In genomic region chr13:36395280-36395679, GRCh38 we compare ENCODE assay signal across 10 cellular contexts. TPM values are rescaled to one million over a fixed set of nuclear protein-coding genes. Genes with fewer than 3 reads are reported as not detected.
A peak's percentile ranks its signal among the peaks of the same experiment; 100 is the strongest.
DNase-seq lines count a peak whose midpoint lies in the region; ATAC-seq and TF ChIP-seq lines count a peak whose summit lies in the region.
"Had no signal": no experiment of that assay in that cellular context is flagged by ENCODE, and none has a peak within 500 bp of the region (broad histone marks: within the 10 kb centered on the region; RNA-seq: fewer than 3 reads in every experiment).

No MANE protein-coding gene starts in this region.

- intact Hi-C loops in activated CD4-positive, alpha-beta T cell treated with anti-CD3 and anti-CD28 coated beads for 36 hours (cut with DNase I, micrococcal nuclease) = loop anchor here (2.0 to 5.0 kb wide), 2 partner anchors 112 to 113 kb away; no protein-coding TSS in a partner anchor

- H3K27me3 Mint-ChIP-seq in activated CD4-positive, alpha-beta T cell treated with anti-CD3 and anti-CD28 coated beads for 36 hours = peaks cover 5% of the 10 kb centered on the region

- H3K4me3 ChIP-seq in thoracic aorta = no peak overlapping the region

- H3K36me3 Mint-ChIP-seq in activated CD4-positive, alpha-beta T cell treated with anti-CD3 and anti-CD28 coated beads for 36 hours (ENCODE audit: low read depth) = no peaks in the 10 kb centered on the region
- H3K36me3 Mint-ChIP-seq: CD4-positive, CD25-positive, alpha-beta regulatory T cell had no signal

- no peak overlapping the region for H3K27ac Mint-ChIP-seq in activated CD4-positive, alpha-beta T cell treated with anti-CD3 and anti-CD28 coated beads for 36 hours
- H3K27ac Mint-ChIP-seq: CD4-positive, CD25-positive, alpha-beta regulatory T cell had no signal

- no peaks in the 10 kb centered on the region for H3K4me1 ChIP-seq in thoracic aorta (ENCODE audit: control insufficient read depth in 1 of 2, low read depth in 2 of 2)

- peak; percentile 44 for TF ChIP-seq CTCF in thoracic aorta (IDR thresholded peaks at IDR 0.05)

- no peaks in the 10 kb centered on the region for H3K36me3 ChIP-seq in thoracic aorta

- POLR2A ChIA-PET in activated CD4-positive, alpha-beta T cell treated with anti-CD3 and anti-CD28 coated beads for 36 hours (lab: Charles Lee) = no interaction called here

- no peak overlapping the region for H3K27ac ChIP-seq in thoracic aorta

- ATAC-seq in activated CD4-positive, alpha-beta T cell treated with anti-CD3 and anti-CD28 coated beads for 36 hours = peak; percentile 44
- ATAC-seq in thoracic aorta (ENCODE audit: insufficient number of reproducible peaks, low FRiP score, low read depth) (no peak), HG03196 (IDR thresholded peaks at IDR 0.05; ENCODE audit: unreplicated experiment) (no peak), HG02970 (IDR thresholded peaks at IDR 0.05; ENCODE audit: low FRiP score, unreplicated experiment) (no peak), GM18858 (IDR thresholded peaks at IDR 0.05; ENCODE audit: unreplicated experiment) (no peak)

- no peaks in the 10 kb centered on the region for H3K9me3 ChIP-seq in thoracic aorta

- no peaks in the 10 kb centered on the region for H3K27me3 ChIP-seq in thoracic aorta (replicated peaks; ENCODE audit: insufficient read depth)

- no peaks in the 10 kb centered on the region for H3K9me3 Mint-ChIP-seq in activated CD4-positive, alpha-beta T cell treated with anti-CD3 and anti-CD28 coated beads for 36 hours (ENCODE audit: low read depth)

- CTCF ChIA-PET in activated CD4-positive, alpha-beta T cell treated with anti-CD3 and anti-CD28 coated beads for 36 hours (lab: Charles Lee) = interaction anchor here (0.9 to 1.4 kb wide), 3 partner anchors 18 to 145 kb away, joined by 3 to 6 read pairs (median 4); no protein-coding TSS in a partner anchor

- no peak for DNase-seq in activated CD4-positive, alpha-beta T cell treated with anti-CD3 and anti-CD28 coated beads for 36 hours
- DNase-seq in activated CD4-positive, alpha-beta T cell treated with anti-CD3 and anti-CD28 coated beads for 1 hour = no peak
- DNase-seq in SIG-M5 treated with dmso at 0.1 percent for 504 hours (lab: John Stamatoyannopoulos, UW; ENCODE audit: unreplicated experiment) (peak; percentile 87), foreskin melanocyte (peak; percentile 48), thoracic aorta (ENCODE audit: low spot score) (no peak)

- H3K4me3 Mint-ChIP-seq in activated CD4-positive, alpha-beta T cell treated with anti-CD3 and anti-CD28 coated beads for 36 hours = no peak overlapping the region
- H3K4me3 Mint-ChIP-seq: CD4-positive, CD25-positive, alpha-beta regulatory T cell; neural crest cell had no signal

- no peaks in the 10 kb centered on the region for H3K4me1 Mint-ChIP-seq in activated CD4-positive, alpha-beta T cell treated with anti-CD3 and anti-CD28 coated beads for 36 hours
- H3K4me1 Mint-ChIP-seq: CD4-positive, CD25-positive, alpha-beta regulatory T cell; neural crest cell had no signal

RNA-seq across cellular contexts. Expression of gene CCNA1, which starts 37.0 kb away (rescaled TPM):
- total RNA-seq in activated CD4-positive, alpha-beta T cell treated with anti-CD3 and anti-CD28 coated beads for 36 hours = under 1 TPM; 0.21 to 0.40 TPM
- 1 to 10 TPM in 1 of 2 donors, under 1 TPM in 1; 0.41 to 1.1 TPM for total RNA-seq in thoracic aorta
- total RNA-seq: CD4-positive, CD25-positive, alpha-beta regulatory T cell had no signal

RNA-seq across cellular contexts. Expression of gene SPART, which starts 49.1 kb away (rescaled TPM):
- 10 to 100 TPM; 30.2 to 40.4 TPM for total RNA-seq in activated CD4-positive, alpha-beta T cell treated with anti-CD3 and anti-CD28 coated beads for 36 hours
- total RNA-seq in thoracic aorta = 100 to 1,000 TPM in 1 of 2 donors, 10 to 100 TPM in 1; 86.8 to 116 TPM

Comparison
In these comparisons a context has a peak if more than half of its experiments do, and no peak if none do; other contexts are left out.
1. DNase-seq: peak in SIG-M5 treated with dmso at 0.1 percent for 504 hours (single experiment) and foreskin melanocyte (single experiment); none in activated CD4-positive, alpha-beta T cell treated with anti-CD3 and anti-CD28 coated beads for 36 hours (single experiment), activated CD4-positive, alpha-beta T cell treated with anti-CD3 and anti-CD28 coated beads for 1 hour (single experiment) and thoracic aorta (single experiment).